ENCODE assay signal across 22 cellular contexts in the genomic region with DNA sequence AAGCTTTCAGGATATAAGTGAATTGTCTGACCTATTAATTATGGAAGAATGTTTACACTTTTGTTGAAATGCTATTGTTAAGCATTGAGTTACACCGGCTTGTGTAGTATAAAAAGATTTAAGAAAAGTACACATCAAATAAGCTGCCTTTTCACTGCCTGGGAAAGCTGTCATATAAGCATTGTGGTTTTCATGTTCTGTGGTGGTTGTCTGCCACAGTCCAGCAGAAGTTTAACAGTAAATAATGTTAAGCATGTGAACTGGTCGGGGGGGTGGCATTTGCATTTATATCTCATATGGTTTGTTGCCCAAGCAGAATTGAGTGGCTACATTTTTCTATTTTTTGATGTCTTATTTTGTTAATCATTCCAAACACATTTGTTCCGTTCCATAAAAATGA.
"Had no signal": no experiment of that assay in that cellular context is flagged by ENCODE, and none has a peak within 500 bp of the region (broad histone marks: within the 10 kb centered on the region; RNA-seq: fewer than 3 reads in every experiment).

No MANE protein-coding gene starts in this region.

- H3K27me3 ChIP-seq: dorsolateral prefrontal cortex, esophagus squamous epithelium, heart right ventricle, neutrophil, pancreas, stomach, thyroid gland, vagina had no signal

- DNase-seq: dorsolateral prefrontal cortex; effector CD4-positive, alpha-beta T cell; esophagus squamous epithelium; foreskin melanocyte; glutamatergic neuron; heart right ventricle; hypothalamus; kidney; left cardiac atrium; natural killer cell; pancreas; stimulated activated CD4-positive, alpha-beta T cell treated with anti-CD3 and anti-CD28 coated beads, Interleukin-2, amount 100 ng/mL, for 24 hours; stimulated activated CD4-positive, alpha-beta T cell treated with anti-CD3 and anti-CD28 coated beads, Interleukin-4, amount 100 ng/mL, for 24 hours; stimulated activated naive CD4-positive, alpha-beta T cell treated with Interleukin-2 at 50 U/mL for 16 hours; stomach; thyroid gland; trophoblast cell had no signal

- H3K36me3 ChIP-seq: esophagus squamous epithelium, heart right ventricle, neutrophil, pancreas, stomach, thyroid gland, vagina had no signal

- ATAC-seq: heart right ventricle; left cardiac atrium; pancreas; sciatic nerve; stimulated activated effector memory CD8-positive, alpha-beta T cell treated with anti-CD3 and anti-CD28 coated beads, Interleukin-12 subunit alpha, Interleukin-12 subunit beta, amount 100 ng/mL, for 72 hours had no signal

- H3K9me3 ChIP-seq: esophagus squamous epithelium, heart right ventricle, neutrophil, pancreas, stomach, thyroid gland, vagina had no signal

- H3K27ac ChIP-seq: dorsolateral prefrontal cortex, esophagus squamous epithelium, heart right ventricle, neutrophil, pancreas, stomach, thyroid gland, vagina had no signal

- H3K4me3 ChIP-seq: dorsolateral prefrontal cortex, esophagus squamous epithelium, heart right ventricle, lung, pancreas, stomach, thyroid gland, vagina had no signal

- H3K4me1 ChIP-seq: heart right ventricle, stomach, thyroid gland, vagina had no signal
